ENCODE assay signal across 19 cellular contexts in the genomic region with DNA sequence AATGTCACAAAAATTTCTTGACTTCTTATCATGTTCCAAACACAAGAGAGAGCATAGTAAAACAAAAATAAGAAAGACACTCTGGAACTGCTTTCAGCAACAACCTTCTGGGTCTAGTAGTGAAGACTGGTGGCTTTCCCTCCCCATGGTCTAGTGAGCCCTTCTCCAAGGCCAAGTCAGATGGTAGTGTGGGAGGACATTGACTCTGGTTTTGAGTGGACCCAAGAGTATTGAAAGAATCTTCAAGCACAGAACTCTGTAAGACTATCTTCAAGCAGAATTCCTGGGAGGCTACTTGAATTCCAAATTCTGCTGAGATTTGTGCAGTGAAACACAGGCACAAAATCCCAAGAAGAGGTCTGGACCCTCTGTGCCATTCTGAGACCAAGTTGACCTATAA. TPM values are rescaled to one million over a fixed set of nuclear protein-coding genes. Genes with fewer than 3 reads are reported as not detected.
DNase-seq lines count a peak whose midpoint lies in the region; ATAC-seq and TF ChIP-seq lines count a peak whose summit lies in the region.
"Had no signal": no experiment of that assay in that cellular context is flagged by ENCODE, and none has a peak within 500 bp of the region (broad histone marks: within the 10 kb centered on the region; RNA-seq: fewer than 3 reads in every experiment).

No MANE protein-coding gene starts in this region.

- DNase-seq in heart right ventricle (no peak), Right ventricle myocardium inferior (ENCODE audit: missing footprints) (no peak), astrocyte of the hippocampus (ENCODE audit: low read depth, low spot score) (peak; percentile 28), vagina (ENCODE audit: extremely low spot score in 2 of 2) (no peak), NCI-H510A treated with DMSO at 0.1 percent for 48 hours (lab: John Stamatoyannopoulos, UW) (no peak)
- DNase-seq: BE2C; CD4-positive, CD25-positive, alpha-beta regulatory T cell; COR-L47; DMS 273 treated with DMSO at 0.1 percent for 48 hours; H7; NCI-H1417; NCI-H187; NCI-H2227 treated with DMSO at 0.1 percent for 48 hours; NCI-H524 had no signal

- H3K9me3 ChIP-seq in heart right ventricle: no peaks in the 10 kb centered on the region
- H3K9me3 ChIP-seq in vagina: no peaks in the 10 kb centered on the region
- H3K9me3 ChIP-seq: BE2C had no signal

- H3K27ac ChIP-seq in heart right ventricle (peak overlapping the region in 6 of 10 donors; percentile 16 to 42 (median 19)), layer of hippocampus (ENCODE audit: low read depth, low read length) (peak overlapping the region; percentile 59), vagina (peak overlapping the region; percentile 60)
- H3K27ac ChIP-seq: KMS-11 had no signal

- peak in 4 of 8 donors; percentile 22 to 42 (median 29) for ATAC-seq in heart right ventricle
- no peak for ATAC-seq in Right ventricle myocardium inferior
- no peak for ATAC-seq in HG03039 (IDR thresholded peaks at IDR 0.05; ENCODE audit: unreplicated experiment)

- no peaks in the 10 kb centered on the region for H3K36me3 ChIP-seq in heart right ventricle
- H3K36me3 ChIP-seq in vagina: no peaks in the 10 kb centered on the region
- H3K36me3 ChIP-seq: BE2C had no signal

- H3K4me1 ChIP-seq in heart right ventricle (peaks cover 0 to 28% (median 12%) of the 10 kb centered on the region in 9 donors), vagina (peaks cover 39% of the 10 kb centered on the region)
- H3K4me1 ChIP-seq: BE2C had no signal

- no peak for TF ChIP-seq CTCF in heart right ventricle (IDR thresholded peaks at IDR 0.05)
- TF ChIP-seq CTCF in vagina (IDR thresholded peaks at IDR 0.05): no peak

- no peak overlapping the region for H3K4me3 ChIP-seq in heart right ventricle
- H3K4me3 ChIP-seq in vagina: no peak overlapping the region

- intact Hi-C loops in heart right ventricle (cut with DNase I): no loop called here
- intact Hi-C loops in Right ventricle myocardium inferior (cut with DNase I): no loop called here
- intact Hi-C loops in vagina (cut with DNase I): no loop called here

- H3K27me3 ChIP-seq in heart right ventricle (no peaks in the 10 kb centered on the region), layer of hippocampus (ENCODE audit: control insufficient read depth, insufficient read depth, low read length) (no peaks in the 10 kb centered on the region), vagina (no peaks in the 10 kb centered on the region)
- H3K27me3 ChIP-seq: BE2C had no signal

- TF ChIP-seq POLR2A in vagina (IDR thresholded peaks at IDR 0.05): no peak

RNA-seq across cellular contexts. Expression of gene ANTXR1, which starts 21.1 kb away (rescaled TPM):
- total RNA-seq in heart right ventricle (10 to 100 TPM; 19.0 to 33.1 (median 24.1) TPM), Right ventricle myocardium inferior (31.9 TPM), vagina (102 TPM)
- 10 to 100 TPM in 1 of 2 donors, 1 to 10 TPM in 1; 8.9 to 26.7 TPM for polyA plus RNA-seq in heart right ventricle
- total RNA-seq: CD4-positive, CD25-positive, alpha-beta regulatory T cell; HT-29 had no signal
- polyA plus RNA-seq: CD4-positive, CD25-positive, alpha-beta regulatory T cell had no signal

RNA-seq across cellular contexts. Expression of gene GKN1, which starts 59.7 kb away (rescaled TPM):
- not detected for total RNA-seq in heart right ventricle
- polyA plus RNA-seq in heart right ventricle: under 1 TPM in 1 of 2 donors, not detected in 1; 0.19 TPM
- total RNA-seq in Right ventricle myocardium inferior: not detected
- not detected for total RNA-seq in vagina
- total RNA-seq: CD4-positive, CD25-positive, alpha-beta regulatory T cell; H7; HT-29; RPMI7951 had no signal
- polyA plus RNA-seq: CD4-positive, CD25-positive, alpha-beta regulatory T cell had no signal
